In genomic region chr11:35040221-35040942, GRCh38 we compare ENCODE assay signal across 8 cellular contexts.
DNase-seq lines count a peak whose midpoint lies in the region; ATAC-seq, FAIRE-seq and TF ChIP-seq lines count a peak whose summit lies in the region.

No MANE protein-coding gene starts in this region.

- ATAC-seq in GM21717 (IDR thresholded peaks at IDR 0.05; ENCODE audit: unreplicated experiment): peak; percentile 68

- H3K4me1 ChIP-seq in keratinocyte (ENCODE audit: control insufficient read depth, extremely low read depth, insufficient read depth, low read length) (peaks cover 61% of the 10 kb centered on the region), suprapubic skin (peaks cover 68% of the 10 kb centered on the region)

- peak overlapping the region; percentile 98 for H3K4me2 ChIP-seq in keratinocyte (ENCODE audit: control insufficient read depth, extremely low read depth, insufficient read depth, low read depth, low read length)

- no peaks in the 10 kb centered on the region for H3K9me1 ChIP-seq in keratinocyte (ENCODE audit: control insufficient read depth, extremely low read depth, insufficient read depth, low read length)

- no peaks in the 10 kb centered on the region for H4K20me1 ChIP-seq in keratinocyte (ENCODE audit: control insufficient read depth, extremely low read depth, insufficient read depth, low read length)

- H3K36me3 ChIP-seq in keratinocyte (ENCODE audit: control insufficient read depth in 2 of 2, extremely low read depth in 1 of 2, insufficient read depth in 2 of 2, low read length in 2 of 2): no peaks in the 10 kb centered on the region
- no peaks in the 10 kb centered on the region for H3K36me3 ChIP-seq in suprapubic skin
- H3K36me3 ChIP-seq in H7 (replicated peaks; ENCODE audit: control insufficient read depth, insufficient read depth, low read length): no peaks in the 10 kb centered on the region

- no peak for TF ChIP-seq POLR2A in suprapubic skin (IDR thresholded peaks at IDR 0.05)

- H3K9ac ChIP-seq in keratinocyte (ENCODE audit: control insufficient read depth, extremely low read depth, insufficient read depth, low read length): peak overlapping the region; percentile 85

- FAIRE-seq in keratinocyte (lab: Jason Lieb, UNC): peak; percentile 89

- DNase-seq in ELR (ENCODE audit: low read depth) (peak; percentile 90), M059J (ENCODE audit: low read depth) (peak; percentile 98), keratinocyte (ENCODE audit: low read depth, low spot score) (peak; percentile 80), suprapubic skin (ENCODE audit: low spot score in 2 of 2) (no peak), NCI-H774 (lab: John Stamatoyannopoulos, UW) (no peak), H7 (no peak)
- peak; percentile 52 for DNase-seq in activated CD8-positive, alpha-beta memory T cell treated with anti-CD3 and anti-CD28 coated beads, Interleukin-2, amount 50 U/mL, for 4 hours

- TF ChIP-seq EP300 in suprapubic skin (IDR thresholded peaks at IDR 0.05): no peak

- H3K27me3 ChIP-seq in keratinocyte (ENCODE audit: control insufficient read depth, extremely low read depth, insufficient read depth, low read length) (no peaks in the 10 kb centered on the region), suprapubic skin (no peaks in the 10 kb centered on the region), H7 (ENCODE audit: control insufficient read depth, insufficient read depth, low read length) (no peaks in the 10 kb centered on the region)

- H3K79me2 ChIP-seq in keratinocyte (ENCODE audit: control insufficient read depth, insufficient read depth, low read length): no peaks in the 10 kb centered on the region

- H3K9me3 ChIP-seq in keratinocyte (ENCODE audit: control insufficient read depth, low read depth, low read length): no peaks in the 10 kb centered on the region
- no peaks in the 10 kb centered on the region for H3K9me3 ChIP-seq in suprapubic skin

- H3K27ac ChIP-seq in keratinocyte (ENCODE audit: control insufficient read depth, insufficient read depth, low read length) (peak overlapping the region; percentile 99), suprapubic skin (peak overlapping the region; percentile 84)

- TF ChIP-seq CTCF in keratinocyte (optimal IDR thresholded peaks at IDR 0.05 in 1 of 3, IDR thresholded peaks at IDR 0.05 in 1 of 3, conservative IDR thresholded peaks at IDR 0.05 in 1 of 3; ENCODE audit: extremely low read depth in 1 of 3, insufficient read depth in 2 of 3, low read length in 3 of 3) (no peak), suprapubic skin (IDR thresholded peaks at IDR 0.05) (no peak)

- dilution Hi-C loops in keratinocyte (cut with MboI; ENCODE audit: extremely low pct_ligation_motif_present, low sequenced_read_pairs): no loop called here

- 50% methylated on average over 12 of the region's 12 CpGs for WGBS in suprapubic skin

- H3K4me3 ChIP-seq in keratinocyte (ENCODE audit: control insufficient read depth in 2 of 3, extremely low read depth in 1 of 3, insufficient read depth in 2 of 3, low read depth in 1 of 3, low read length in 3 of 3) (peak overlapping the region; percentile 11 to 69 (median 49)), suprapubic skin (peak overlapping the region; percentile 33), H7 (ENCODE audit: insufficient read depth, low read depth, low read length) (no peak overlapping the region)

- H2AFZ ChIP-seq in keratinocyte (ENCODE audit: control insufficient read depth, low read length): peak overlapping the region; percentile 30

Comparison
In these comparisons a context has a peak if more than half of its experiments do, and no peak if none do; other contexts are left out.
1. DNase-seq: peak in ELR (single experiment), M059J (single experiment), activated CD8-positive, alpha-beta memory T cell treated with anti-CD3 and anti-CD28 coated beads, Interleukin-2, amount 50 U/mL, for 4 hours (single experiment) and keratinocyte (single experiment); none in suprapubic skin (0 of 2), NCI-H774 (single experiment) and H7 (single experiment).